In the genomic region with DNA sequence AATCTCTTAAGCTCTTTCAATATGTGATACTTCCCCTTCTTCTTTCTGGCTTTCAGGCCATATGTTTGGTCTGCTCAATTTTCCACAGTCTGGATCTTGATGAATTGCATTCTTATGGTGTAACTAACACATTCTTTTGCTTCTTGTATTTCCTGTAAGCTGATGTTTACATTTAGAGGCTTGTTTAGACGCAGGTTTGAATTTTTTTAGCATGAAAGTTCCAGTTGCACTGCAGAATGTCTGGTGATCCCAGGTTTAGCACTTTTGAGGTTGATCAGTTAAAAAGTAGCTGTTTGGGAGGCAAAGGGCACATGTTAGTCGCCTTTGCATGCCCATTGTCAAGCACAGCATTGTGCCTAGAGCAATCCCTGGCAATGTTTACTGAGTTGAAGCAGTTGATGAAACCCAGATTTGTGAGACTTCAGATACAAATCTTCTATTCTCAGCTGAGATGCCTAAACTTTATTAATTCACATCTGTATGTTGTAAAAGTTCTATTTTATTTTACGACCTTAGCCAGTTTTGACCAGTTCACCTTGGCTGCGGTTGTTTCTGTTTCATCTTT, we compare ENCODE assay signal across 12 cellular contexts. TPM values are rescaled to one million over a fixed set of nuclear protein-coding genes. Genes with fewer than 3 reads are reported as not detected.
DNase-seq lines count a peak whose midpoint lies in the region; ATAC-seq, FAIRE-seq and TF ChIP-seq lines count a peak whose summit lies in the region.
"Had no signal": no experiment of that assay in that cellular context is flagged by ENCODE, and none has a peak within 500 bp of the region (broad histone marks: within the 10 kb centered on the region; RNA-seq: fewer than 3 reads in every experiment).

No MANE protein-coding gene starts in this region.

- no peak for TF ChIP-seq CTCF in HFF-Myc (IDR thresholded peaks at IDR 0.05; ENCODE audit: low read depth, low read length, missing control alignments)

- H3K27me3 ChIP-seq in stomach smooth muscle (ENCODE audit: control insufficient read depth in 1 of 2, insufficient read depth in 2 of 2, low read length in 2 of 2) = no peaks in the 10 kb centered on the region
- H3K27me3 ChIP-seq: cardiac muscle cell had no signal

- peak overlapping the region; percentile 18 for H3K4me3 ChIP-seq in HFF-Myc (replicated peaks; ENCODE audit: low read depth, low read length)
- H3K4me3 ChIP-seq in stomach smooth muscle (ENCODE audit: low read length in 2 of 2) = peak overlapping the region; percentile 41 to 59
- H3K4me3 ChIP-seq: cardiac muscle cell had no signal

- FAIRE-seq in TTC549 (lab: Jason Lieb, UNC) = peak; percentile 89

- H3K4me1 ChIP-seq in stomach smooth muscle (ENCODE audit: control insufficient read depth, insufficient read depth, low read length) = peaks cover 5% of the 10 kb centered on the region

- H3K36me3 ChIP-seq in stomach smooth muscle (ENCODE audit: control insufficient read depth in 2 of 2, insufficient read depth in 2 of 2, low read length in 2 of 2) = no peaks in the 10 kb centered on the region
- H3K36me3 ChIP-seq: cardiac muscle cell had no signal

- H3K9me3 ChIP-seq in stomach smooth muscle (ENCODE audit: control insufficient read depth in 2 of 2, low read length in 2 of 2) = no peaks in the 10 kb centered on the region

- no peak for ATAC-seq in HG02623 (IDR thresholded peaks at IDR 0.05; ENCODE audit: unreplicated experiment)
- ATAC-seq in GM21786 (IDR thresholded peaks at IDR 0.05; ENCODE audit: unreplicated experiment) = no peak

- H3K27ac ChIP-seq in stomach smooth muscle (ENCODE audit: low read length) = peak overlapping the region; percentile 37
- H3K27ac ChIP-seq: cardiac muscle cell had no signal

- H3K9ac ChIP-seq in stomach smooth muscle (ENCODE audit: low read length in 2 of 2) = peak overlapping the region in 1 of 2 donors; percentile 24

- peak; percentile 90 for DNase-seq in HFF-Myc (ENCODE audit: extremely low read depth, low read depth)
- DNase-seq in glomerular visceral epithelial cell (ENCODE audit: extremely low spot score) = peak; percentile 35
- DNase-seq in nucleus accumbens (lab: John Stamatoyannopoulos, UW) = no peak
- no peak for DNase-seq in mucosa of gallbladder (ENCODE audit: low spot score)
- DNase-seq: activated CD4-positive, CD25-positive, alpha-beta regulatory T cell; NCI-H1694 had no signal

RNA-seq across cellular contexts. Expression of gene SPATA31C2, which starts 59.6 kb away (rescaled TPM):
- not detected for total RNA-seq in mucosa of gallbladder
- total RNA-seq: cardiac muscle cell, mononuclear cell had no signal

Comparison
In these comparisons a context has a peak if more than half of its experiments do, and no peak if none do; other contexts are left out.
1. DNase-seq: peak in HFF-Myc (single experiment) and glomerular visceral epithelial cell (single experiment); none in nucleus accumbens (0 of 56) and mucosa of gallbladder (single experiment).